Comparison of ENCODE assay signal across 4 cellular contexts in the genomic region with DNA sequence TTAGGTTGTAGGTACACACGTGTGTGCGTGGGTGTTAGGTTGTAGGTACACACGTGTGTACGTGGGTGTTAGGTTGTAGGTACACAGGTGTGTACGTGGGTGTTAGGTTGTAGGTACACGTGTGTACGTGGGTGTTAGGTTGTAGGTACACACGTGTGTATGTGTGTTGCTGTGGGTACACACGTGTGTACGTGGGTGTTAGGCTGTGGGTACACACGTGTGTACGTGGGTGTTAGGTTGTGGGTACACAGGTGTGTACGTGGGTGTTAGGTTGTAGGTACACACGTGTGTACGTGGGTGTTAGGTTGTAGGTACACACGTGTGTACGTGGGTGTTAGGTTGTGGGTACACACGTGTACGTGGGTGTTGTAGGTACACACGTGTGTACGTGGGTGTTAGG. TPM values are rescaled to one million over a fixed set of nuclear protein-coding genes. Genes with fewer than 3 reads are reported as not detected.
"Had no signal": no experiment of that assay in that cellular context is flagged by ENCODE, and none has a peak within 500 bp of the region (broad histone marks: within the 10 kb centered on the region; RNA-seq: fewer than 3 reads in every experiment).

No MANE protein-coding gene starts in this region.

RNA-seq across cellular contexts. Expression of a gene that starts 19.8 kb away (rescaled TPM):
- total RNA-seq: left ventricle myocardium superior, lower lobe of right lung, lung microvascular endothelial cell, mononuclear cell had no signal
